In the genomic region with DNA sequence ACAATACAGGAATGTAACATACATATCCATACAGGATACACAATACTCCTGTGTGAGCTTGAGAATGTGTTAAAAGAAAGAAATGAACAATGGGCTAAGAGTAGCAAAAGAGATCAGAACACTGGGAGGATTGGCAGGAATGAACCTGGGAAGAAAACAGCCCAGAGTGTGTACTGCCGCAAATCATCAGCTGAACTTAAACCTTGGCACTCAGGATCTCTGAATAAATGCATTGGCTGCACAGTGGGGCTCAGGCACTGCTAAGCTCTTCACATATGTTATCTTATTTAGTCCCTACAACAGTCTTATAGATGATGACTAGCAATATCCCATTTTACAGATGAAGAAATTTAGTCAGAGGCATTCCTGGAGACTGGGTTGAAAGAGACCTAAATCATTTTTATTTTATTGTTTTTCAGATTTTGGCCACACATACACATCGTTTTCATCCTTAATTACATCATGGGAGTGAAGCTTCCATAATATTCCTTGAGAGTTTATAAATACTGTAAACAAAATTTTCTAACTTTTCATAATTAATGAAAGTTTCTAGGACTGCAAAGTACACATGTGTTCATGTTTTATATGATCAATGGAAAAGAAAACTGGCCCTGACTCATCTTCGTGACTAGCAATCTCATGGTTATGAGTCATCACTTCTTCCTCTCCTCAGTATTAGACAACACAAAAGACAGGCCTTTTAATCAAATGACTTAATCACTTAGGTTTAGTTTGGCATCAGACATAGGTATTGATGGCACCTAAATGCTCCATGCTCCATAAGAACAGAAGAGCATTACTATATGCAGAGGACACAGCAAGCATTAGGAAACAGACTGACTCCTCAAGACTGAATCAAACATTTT, we compare ENCODE assay signal across 12 cellular contexts. TPM values are rescaled to one million over a fixed set of nuclear protein-coding genes. Genes with fewer than 3 reads are reported as not detected.
DNase-seq lines count a peak whose midpoint lies in the region; ATAC-seq and TF ChIP-seq lines count a peak whose summit lies in the region.
"Had no signal": no experiment of that assay in that cellular context is flagged by ENCODE, and none has a peak within 500 bp of the region (broad histone marks: within the 10 kb centered on the region; RNA-seq: fewer than 3 reads in every experiment).

No MANE protein-coding gene starts in this region.

- H3K9me3 ChIP-seq in aorta (ENCODE audit: control insufficient read depth, low read length), result no peaks in the 10 kb centered on the region
- H3K9me3 ChIP-seq: SJCRH30 had no signal

- H3K4me3 ChIP-seq in fibroblast of the aortic adventitia (ENCODE audit: low read depth, low read length) (no peak overlapping the region), aorta (ENCODE audit: low read length in 2 of 2) (no peak overlapping the region)
- H3K4me3 ChIP-seq: SJCRH30 had no signal

- WGBS in aorta, 2 donors, result 73 to 79% methylated on average over 3 of the region's 3 CpGs

- no peak overlapping the region for H3K27ac ChIP-seq in aorta (ENCODE audit: low read depth in 1 of 2, low read length in 2 of 2)
- H3K27ac ChIP-seq: SJCRH30 had no signal

- H3K36me3 ChIP-seq in aorta (ENCODE audit: control insufficient read depth in 1 of 2, insufficient read depth in 2 of 2, low read length in 1 of 2), result no peaks in the 10 kb centered on the region
- H3K36me3 ChIP-seq: SJCRH30 had no signal

- no peaks in the 10 kb centered on the region for H3K27me3 ChIP-seq in aorta (ENCODE audit: control insufficient read depth in 1 of 2, insufficient read depth in 2 of 2, low read length in 1 of 2)
- H3K27me3 ChIP-seq: SJCRH30 had no signal

- peak; percentile 40 for DNase-seq in AG09319 (ENCODE audit: extremely low read depth, low read depth)
- peak; percentile 85 for DNase-seq in HFFc6
- peak; percentile 91 for DNase-seq in RKO (ENCODE audit: low spot score)
- DNase-seq in fibroblast of the aortic adventitia (ENCODE audit: low read depth), result peak; percentile 85
- DNase-seq in activated naive CD8-positive, alpha-beta T cell treated with anti-CD3 and anti-CD28 coated beads for 36 hours, result no peak
- DNase-seq in activated CD4-positive, alpha-beta T cell treated with anti-CD3 and anti-CD28 coated beads for 4 hours, result no peak
- no peak for DNase-seq in aorta
- DNase-seq: amygdala; left ventricle myocardium superior; SJCRH30; stimulated activated CD4-positive, alpha-beta T cell treated with anti-CD3 and anti-CD28 coated beads, Interleukin-2, amount 100 ng/mL, for 48 hours had no signal

- peak overlapping the region; percentile 77 for H3K27ac Mint-ChIP-seq in HFFc6
- no peak overlapping the region for H3K27ac Mint-ChIP-seq in activated naive CD8-positive, alpha-beta T cell treated with anti-CD3 and anti-CD28 coated beads for 36 hours

- peak overlapping the region; percentile 50; the same call in 1 of the 2 replicates for H3K4me3 Mint-ChIP-seq in HFFc6
- no peak overlapping the region for H3K4me3 Mint-ChIP-seq in activated naive CD8-positive, alpha-beta T cell treated with anti-CD3 and anti-CD28 coated beads for 36 hours

- ATAC-seq in aorta (ENCODE audit: low FRiP score) (no peak), GM21447 (IDR thresholded peaks at IDR 0.05; ENCODE audit: unreplicated experiment) (no peak)
- ATAC-seq: left ventricle myocardium superior had no signal

- H3K9me3 Mint-ChIP-seq in HFFc6, result no peaks in the 10 kb centered on the region
- H3K9me3 Mint-ChIP-seq in activated naive CD8-positive, alpha-beta T cell treated with anti-CD3 and anti-CD28 coated beads for 36 hours, result peaks cover 5% of the 10 kb centered on the region

- no peaks in the 10 kb centered on the region for H3K36me3 Mint-ChIP-seq in HFFc6 (ENCODE audit: low read depth)
- H3K36me3 Mint-ChIP-seq in activated naive CD8-positive, alpha-beta T cell treated with anti-CD3 and anti-CD28 coated beads for 36 hours, result no peaks in the 10 kb centered on the region

- no peak for TF ChIP-seq CTCF in AG09319 (IDR thresholded peaks at IDR 0.05; ENCODE audit: low read depth, low read length)
- TF ChIP-seq CTCF in HFFc6 (IDR thresholded peaks at IDR 0.05), result no peak
- no peak for TF ChIP-seq CTCF in fibroblast of the aortic adventitia (IDR thresholded peaks at IDR 0.05; ENCODE audit: insufficient read depth, low read length)

- H3K4me1 Mint-ChIP-seq in HFFc6 (ENCODE audit: low read depth), result peaks cover 34% of the 10 kb centered on the region
- no peaks in the 10 kb centered on the region for H3K4me1 Mint-ChIP-seq in activated naive CD8-positive, alpha-beta T cell treated with anti-CD3 and anti-CD28 coated beads for 36 hours

- H3K27me3 Mint-ChIP-seq in HFFc6 (ENCODE audit: insufficient read depth), result no peaks in the 10 kb centered on the region
- no peaks in the 10 kb centered on the region for H3K27me3 Mint-ChIP-seq in activated naive CD8-positive, alpha-beta T cell treated with anti-CD3 and anti-CD28 coated beads for 36 hours

- intact Hi-C loops in aorta (cut with DNase I), result no loop called here

- H3K4me1 ChIP-seq in aorta (ENCODE audit: control insufficient read depth in 1 of 2, insufficient read depth in 2 of 2, low read length in 2 of 2), result no peaks in the 10 kb centered on the region
- H3K4me1 ChIP-seq: SJCRH30 had no signal

RNA-seq across cellular contexts. Expression of gene CDH18, which starts 59.2 kb away (rescaled TPM):
- total RNA-seq in HFFc6 (2021; fragmentation: NEBNext Ultra II Directional; extraction: Animal tissue kit (Norgen Biotek cat#: 25700)), result under 1 TPM in 5 of 6 experiments, not detected in 1; 0.38 to 0.72 (median 0.58) TPM
- total RNA-seq in fibroblast of the aortic adventitia (ENCODE audit: low replicate concordance) (2.2 and 16.6 TPM in 2 replicates), aorta (not detected)
- total RNA-seq in activated naive CD8-positive, alpha-beta T cell treated with anti-CD3 and anti-CD28 coated beads for 36 hours, result not detected
- polyA plus RNA-seq in aorta, result not detected
- total RNA-seq: left ventricle myocardium superior had no signal

Comparison
In these comparisons a context has a peak if more than half of its experiments do, and no peak if none do; other contexts are left out.
1. DNase-seq: peak in AG09319 (single experiment), HFFc6 (single experiment), RKO (single experiment) and fibroblast of the aortic adventitia (single experiment); none in activated naive CD8-positive, alpha-beta T cell treated with anti-CD3 and anti-CD28 coated beads for 36 hours (single experiment), activated CD4-positive, alpha-beta T cell treated with anti-CD3 and anti-CD28 coated beads for 4 hours (0 of 2) and aorta (0 of 2).